Comparison of ENCODE assay signal across 1 cellular context in genomic region chr16:4572715-4573114, GRCh38.
TF ChIP-seq lines count a peak whose summit lies in the region.

No MANE protein-coding gene starts in this region.

TF ChIP-seq in K562, 482 proteins besides CTCF, POLR2A, EP300 and RAD21:
- TF ChIP-seq NFE2 (IDR thresholded peaks at IDR 0.05; ENCODE audit: low read depth), result 0 out of 2 replicates have a peak, but pooled peaks have one; percentile 15
- 0 out of 2 replicates have a peak, but pooled peaks have one; percentile 17 for TF ChIP-seq DPF2 (IDR thresholded peaks at IDR 0.05)
- 0 out of 2 replicates have a peak, but pooled peaks have one; percentile 8 for TF ChIP-seq JUND (IDR thresholded peaks at IDR 0.05; ENCODE audit: borderline replicate concordance, low read depth, low read length)
- TF ChIP-seq JUND (tag; IDR thresholded peaks at IDR 0.05; ENCODE audit: borderline replicate concordance, low read depth, low read length), result no peak
- TF ChIP-seq PTRF (tag; IDR thresholded peaks at IDR 0.05), result no peak
- TF ChIP-seq, protein P1, sequence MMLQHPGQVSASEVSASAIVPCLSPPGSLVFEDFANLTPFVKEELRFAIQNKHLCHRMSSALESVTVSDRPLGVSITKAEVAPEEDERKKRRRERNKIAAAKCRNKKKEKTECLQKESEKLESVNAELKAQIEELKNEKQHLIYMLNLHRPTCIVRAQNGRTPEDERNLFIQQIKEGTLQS (IDR thresholded peaks at IDR 0.05), result peak; percentile 51; the same call in 1 of the 2 replicates
- TF ChIP-seq, protein P1 (CRISPR knock-in tag; conservative IDR thresholded peaks at IDR 0.05), result no peak
- TF ChIP-seq ZFPM2 (CRISPR knock-in tag; IDR thresholded peaks at IDR 0.05), result no peak
- TF ChIP-seq, protein P2, sequence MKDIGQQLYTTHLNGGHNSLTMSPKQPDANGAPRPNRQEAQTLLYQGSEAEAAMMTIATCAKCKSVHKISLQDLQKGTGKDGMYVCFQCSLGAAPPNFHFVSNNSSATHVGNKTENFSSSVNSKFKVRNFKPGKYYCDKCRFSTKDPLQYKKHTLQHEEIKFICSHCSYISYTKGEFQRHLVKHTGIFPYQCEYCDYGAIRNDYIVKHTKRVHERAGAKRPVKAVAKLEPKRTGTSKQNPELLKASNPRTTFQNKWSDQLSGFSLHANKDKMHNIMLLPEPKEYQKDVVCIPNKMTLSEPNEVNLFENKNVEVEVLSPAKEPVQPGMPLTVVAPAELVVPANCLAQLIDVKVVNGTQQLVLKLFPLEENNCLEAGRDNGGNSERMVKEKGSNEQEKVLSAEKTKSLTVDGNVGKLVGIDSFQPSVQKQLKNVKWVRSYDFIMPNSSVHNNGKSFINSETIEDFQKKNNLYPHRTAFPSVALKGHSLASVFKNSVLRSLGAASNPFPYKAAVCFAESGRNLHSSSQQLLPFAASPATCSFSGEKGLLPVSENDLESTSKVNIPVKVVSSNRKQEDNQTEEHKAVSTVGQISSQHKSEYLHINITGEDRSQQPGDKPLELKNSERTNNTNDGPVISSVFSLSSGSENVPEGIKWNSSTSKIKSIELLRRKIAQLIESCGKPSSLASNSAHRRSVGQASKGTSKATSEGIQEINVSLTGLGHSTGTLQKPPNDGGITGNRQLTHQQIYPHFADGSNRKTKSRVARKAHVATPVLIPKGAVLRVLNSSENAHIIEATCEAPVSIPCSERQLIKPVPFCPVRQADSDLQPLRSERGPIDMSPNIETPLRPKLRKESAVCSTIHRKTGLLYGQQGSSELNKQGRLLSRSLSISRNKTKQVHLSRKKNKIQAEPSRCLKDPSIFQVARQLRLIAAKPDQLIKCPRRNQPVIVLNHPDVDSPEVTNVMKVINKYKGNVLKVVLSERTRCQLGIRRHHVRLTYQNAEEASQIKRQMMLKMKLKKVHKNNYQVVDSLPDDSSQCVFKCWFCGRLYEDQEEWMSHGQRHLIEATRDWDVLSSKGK (CRISPR knock-in tag; IDR thresholded peaks at IDR 0.05), result no peak
- TF ChIP-seq, protein P3, sequence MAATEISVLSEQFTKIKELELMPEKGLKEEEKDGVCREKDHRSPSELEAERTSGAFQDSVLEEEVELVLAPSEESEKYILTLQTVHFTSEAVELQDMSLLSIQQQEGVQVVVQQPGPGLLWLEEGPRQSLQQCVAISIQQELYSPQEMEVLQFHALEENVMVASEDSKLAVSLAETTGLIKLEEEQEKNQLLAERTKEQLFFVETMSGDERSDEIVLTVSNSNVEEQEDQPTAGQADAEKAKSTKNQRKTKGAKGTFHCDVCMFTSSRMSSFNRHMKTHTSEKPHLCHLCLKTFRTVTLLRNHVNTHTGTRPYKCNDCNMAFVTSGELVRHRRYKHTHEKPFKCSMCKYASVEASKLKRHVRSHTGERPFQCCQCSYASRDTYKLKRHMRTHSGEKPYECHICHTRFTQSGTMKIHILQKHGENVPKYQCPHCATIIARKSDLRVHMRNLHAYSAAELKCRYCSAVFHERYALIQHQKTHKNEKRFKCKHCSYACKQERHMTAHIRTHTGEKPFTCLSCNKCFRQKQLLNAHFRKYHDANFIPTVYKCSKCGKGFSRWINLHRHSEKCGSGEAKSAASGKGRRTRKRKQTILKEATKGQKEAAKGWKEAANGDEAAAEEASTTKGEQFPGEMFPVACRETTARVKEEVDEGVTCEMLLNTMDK (IDR thresholded peaks at IDR 0.05; ENCODE audit: borderline replicate concordance, insufficient read depth, low read depth, low read length, poor library complexity, severe bottlenecking), result no peak
- TF ChIP-seq BCOR (IDR thresholded peaks at IDR 0.05), result no peak
TF ChIP-seq in K562: peak in this region for 4.
